In genomic region chr1:17671741-17672140, GRCh38 we compare ENCODE assay signal across 17 cellular contexts.
DNase-seq lines count a peak whose midpoint lies in the region; ATAC-seq, FAIRE-seq and TF ChIP-seq lines count a peak whose summit lies in the region.
"Had no signal": no experiment of that assay in that cellular context is flagged by ENCODE, and none has a peak within 500 bp of the region (broad histone marks: within the 10 kb centered on the region; RNA-seq: fewer than 3 reads in every experiment).

No MANE protein-coding gene starts in this region.

- H3K18ac ChIP-seq in mesendoderm (ENCODE audit: low read length): no peak overlapping the region
- no peak overlapping the region for H3K18ac ChIP-seq in trophoblast cell (ENCODE audit: low read length)

- no peaks in the 10 kb centered on the region for H3K9me3 Mint-ChIP-seq in activated CD4-positive, alpha-beta memory T cell treated with anti-CD3 and anti-CD28 coated beads for 36 hours

- 0 out of 2 replicates have a peak, but pooled peaks have one; percentile 3 for TF ChIP-seq CTCF in MM.1S (IDR thresholded peaks at IDR 0.05; ENCODE audit: low read length)
- no peak for TF ChIP-seq CTCF in K562 (IDR thresholded peaks at IDR 0.05 in 2 of 3, conservative IDR thresholded peaks at IDR 0.05 in 1 of 3; ENCODE audit: insufficient read depth in 2 of 3, low read depth in 1 of 3, low read length in 3 of 3)
- no peak for TF ChIP-seq CTCF in tibial nerve (IDR thresholded peaks at IDR 0.05)

- no peaks in the 10 kb centered on the region for H3K36me3 Mint-ChIP-seq in activated CD4-positive, alpha-beta memory T cell treated with anti-CD3 and anti-CD28 coated beads for 36 hours
- H3K36me3 Mint-ChIP-seq: activated CD8-positive, alpha-beta memory T cell treated with anti-CD3 and anti-CD28 coated beads, Interleukin-2, amount 10 ng/mL, durations not matched to agents 7 days and 5 days had no signal

- H2BK15ac ChIP-seq in mesendoderm (replicated peaks; ENCODE audit: low read depth): no peak overlapping the region

- intact Hi-C loops in K562 (cut with micrococcal nuclease): no loop called here
- intact Hi-C loops in activated CD4-positive, alpha-beta memory T cell treated with anti-CD3 and anti-CD28 coated beads for 36 hours (cut with micrococcal nuclease): no loop called here

- H4K8ac ChIP-seq in mesendoderm (ENCODE audit: low read depth, low read length): no peak overlapping the region
- no peak overlapping the region for H4K8ac ChIP-seq in trophoblast cell (ENCODE audit: low read depth, low read length)

- H3K14ac ChIP-seq in trophoblast cell (ENCODE audit: low read length): no peak overlapping the region

- H3K4me1 Mint-ChIP-seq in activated CD4-positive, alpha-beta memory T cell treated with anti-CD3 and anti-CD28 coated beads for 36 hours (ENCODE audit: low read depth): no peaks in the 10 kb centered on the region
- H3K4me1 Mint-ChIP-seq: activated CD8-positive, alpha-beta memory T cell treated with anti-CD3 and anti-CD28 coated beads, Interleukin-2, amount 10 ng/mL, durations not matched to agents 7 days and 5 days had no signal

- H2AFZ ChIP-seq in MM.1S (ENCODE audit: low read length) (no peak overlapping the region), K562 (ENCODE audit: low read depth, low read length) (no peak overlapping the region), trophoblast cell (ENCODE audit: insufficient read depth, low read length, poor library complexity) (no peak overlapping the region)

- H3K27ac ChIP-seq in MM.1S (ENCODE audit: low read length) (no peak overlapping the region), K562 (ENCODE audit: extremely low read depth, low read depth, low read length) (no peak overlapping the region), mesendoderm (ENCODE audit: low read depth, low read length) (no peak overlapping the region), trophoblast cell (ENCODE audit: low read depth, low read length) (no peak overlapping the region), tibial nerve (peak overlapping the region in 1 of 4 donors; percentile 10)
- H3K27ac ChIP-seq: KMS-11, stomach had no signal

- no peaks in the 10 kb centered on the region for H3K27me3 Mint-ChIP-seq in activated CD4-positive, alpha-beta memory T cell treated with anti-CD3 and anti-CD28 coated beads for 36 hours
- H3K27me3 Mint-ChIP-seq: activated CD8-positive, alpha-beta memory T cell treated with anti-CD3 and anti-CD28 coated beads, Interleukin-2, amount 10 ng/mL, durations not matched to agents 7 days and 5 days had no signal

- POLR2A ChIA-PET in K562 (lab: Yijun Ruan, JAX): interaction anchor here (0.6 to 1.0 kb wide), 3 partner anchors 11 to 505 kb away, joined by 3 to 4 read pairs (median 3); no protein-coding TSS in a partner anchor
- POLR2A ChIA-PET in activated CD4-positive, alpha-beta memory T cell treated with anti-CD3 and anti-CD28 coated beads for 36 hours (lab: Charles Lee): no interaction called here

- 14% methylated on average over 10 of the region's 10 CpGs for WGBS in K562 (ENCODE audit: insufficient coverage, low coverage, missing lambda C conversion rate)
- WGBS in mesendoderm (ENCODE audit: extremely low coverage, insufficient coverage, low lambda C conversion rate): no CpG with 5 or more reads among the region's 10 CpGs
- no CpG with 5 or more reads among the region's 10 CpGs for WGBS in trophoblast cell (ENCODE audit: extremely low coverage, insufficient coverage, insufficient read length)
- 60 to 63% methylated on average over 10 of the region's 10 CpGs for WGBS in tibial nerve, 2 donors

- H3K9ac ChIP-seq in MM.1S (ENCODE audit: low read length) (no peak overlapping the region), K562 (ENCODE audit: insufficient read depth in 1 of 2, low read depth in 2 of 2, low read length in 2 of 2) (no peak overlapping the region), mesendoderm (ENCODE audit: low read length) (no peak overlapping the region), trophoblast cell (ENCODE audit: low read length) (no peak overlapping the region)
- H3K9ac ChIP-seq: KMS-11 had no signal

- H4K12ac ChIP-seq in trophoblast cell (ENCODE audit: low read depth, low read length): no peak overlapping the region

- H3K4me2 ChIP-seq in MM.1S (ENCODE audit: low read depth, low read length) (no peak overlapping the region), K562 (ENCODE audit: insufficient read depth, low read length) (no peak overlapping the region), mesendoderm (ENCODE audit: low read length) (no peak overlapping the region), trophoblast cell (ENCODE audit: low read length) (no peak overlapping the region)
- H3K4me2 ChIP-seq: KMS-11, smooth muscle cell had no signal

- no peaks in the 10 kb centered on the region for H3K4me1 ChIP-seq in MM.1S (ENCODE audit: low read length)
- H3K4me1 ChIP-seq in K562 (replicated peaks in 1 of 2; ENCODE audit: control insufficient read depth in 2 of 2, insufficient read depth in 2 of 2, low read length in 2 of 2): peaks cover 0 to 4% of the 10 kb centered on the region in 2 experiments; a peak in 1 of 5 replicates
- no peaks in the 10 kb centered on the region for H3K4me1 ChIP-seq in mesendoderm (ENCODE audit: control insufficient read depth, low read depth, low read length)
- H3K4me1 ChIP-seq in trophoblast cell (ENCODE audit: control insufficient read depth in 1 of 2, insufficient read depth in 2 of 2, low read length in 2 of 2): no peaks in the 10 kb centered on the region
- peaks cover 0 to 35% (median 8%) of the 10 kb centered on the region in 4 donors for H3K4me1 ChIP-seq in tibial nerve

- peaks cover 1% of the 10 kb centered on the region for H3K79me1 ChIP-seq in mesendoderm (ENCODE audit: low read length)
- no peaks in the 10 kb centered on the region for H3K79me1 ChIP-seq in trophoblast cell (ENCODE audit: low read length)

- no peak overlapping the region for H2BK12ac ChIP-seq in trophoblast cell (ENCODE audit: low read length)

- in situ Hi-C loops in K562 (cut with MboI): loop anchor here (10.0 kb wide), 1 partner anchor 553 kb away; no protein-coding TSS in a partner anchor

- no peaks in the 10 kb centered on the region for H3K79me2 ChIP-seq in MM.1S (ENCODE audit: low read length)
- H3K79me2 ChIP-seq in K562 (ENCODE audit: control insufficient read depth, insufficient read depth, low read length): no peaks in the 10 kb centered on the region
- H3K79me2 ChIP-seq in mesendoderm (ENCODE audit: control insufficient read depth, insufficient read depth, low read length): no peaks in the 10 kb centered on the region
- H3K79me2 ChIP-seq in trophoblast cell (ENCODE audit: control insufficient read depth, insufficient read depth, low read length, poor library complexity): no peaks in the 10 kb centered on the region

- H3K23ac ChIP-seq in mesendoderm (ENCODE audit: low read length) (no peak overlapping the region), trophoblast cell (ENCODE audit: low read length) (no peak overlapping the region)

- no peaks in the 10 kb centered on the region for H3F3A ChIP-seq in MM.1S (ENCODE audit: insufficient read depth, low read length)

- no peak overlapping the region for H3K56ac ChIP-seq in mesendoderm (ENCODE audit: low read length)

- H3K4me3 Mint-ChIP-seq in activated CD4-positive, alpha-beta memory T cell treated with anti-CD3 and anti-CD28 coated beads for 36 hours: no peak overlapping the region
- H3K4me3 Mint-ChIP-seq: activated CD8-positive, alpha-beta memory T cell treated with anti-CD3 and anti-CD28 coated beads, Interleukin-2, amount 10 ng/mL, durations not matched to agents 7 days and 5 days had no signal

- no peak overlapping the region for H3K27ac Mint-ChIP-seq in activated CD4-positive, alpha-beta memory T cell treated with anti-CD3 and anti-CD28 coated beads for 36 hours
- H3K27ac Mint-ChIP-seq: activated CD8-positive, alpha-beta memory T cell treated with anti-CD3 and anti-CD28 coated beads, Interleukin-2, amount 10 ng/mL, durations not matched to agents 7 days and 5 days had no signal

- H2BK120ac ChIP-seq in mesendoderm (ENCODE audit: low read depth, low read length) (no peak overlapping the region), trophoblast cell (ENCODE audit: insufficient read depth, low read length, poor library complexity) (no peak overlapping the region)

- no TSS peak for BruUV-seq in K562 (replicated peaks; lab: Mats Ljungman, UMichigan)

- H3K9me3 ChIP-seq in MM.1S (replicated peaks; ENCODE audit: insufficient read depth, low read length): no peaks in the 10 kb centered on the region
- no peaks in the 10 kb centered on the region for H3K9me3 ChIP-seq in K562 (replicated peaks; ENCODE audit: control insufficient read depth, insufficient read depth, low read depth, low read length)
- H3K9me3 ChIP-seq in trophoblast cell (ENCODE audit: insufficient read depth, low read depth, low read length): peaks cover 13% of the 10 kb centered on the region
- no peaks in the 10 kb centered on the region for H3K9me3 ChIP-seq in tibial nerve
- H3K9me3 ChIP-seq: stomach had no signal

- H3K4ac ChIP-seq in mesendoderm (ENCODE audit: low read depth, low read length): no peak overlapping the region
- no peak overlapping the region for H3K4ac ChIP-seq in trophoblast cell (ENCODE audit: low read depth, low read length)

- H2BK5ac ChIP-seq in mesendoderm (ENCODE audit: low read length) (no peak overlapping the region), trophoblast cell (ENCODE audit: low read depth, low read length, poor library complexity) (no peak overlapping the region)

- DNase-seq in DMS79 (lab: John Stamatoyannopoulos, UW) (peak; percentile 38), MM.1S (no peak), K562 (ENCODE audit: extremely low read depth in 1 of 4, low spot score in 3 of 4) (peak in 2 of 4 experiments; percentile 32 to 36), mesendoderm (peak; percentile 54), trophoblast cell (no peak), tibial nerve (ENCODE audit: low spot score in 2 of 2) (no peak), nucleus accumbens (lab: John Stamatoyannopoulos, UW) (no peak)
- DNase-seq in activated CD4-positive, alpha-beta memory T cell treated with anti-CD3 and anti-CD28 coated beads for 36 hours: no peak
- DNase-seq: activated CD4-positive, CD25-positive, alpha-beta regulatory T cell; activated CD8-positive, alpha-beta memory T cell treated with anti-CD3 and anti-CD28 coated beads, Interleukin-2, amount 10 ng/mL, durations not matched to agents 7 days and 5 days; activated gamma-delta T cell treated with Interleukin-2 at 50 U/mL for 16 hours; DMS53; mesenchymal stem cell; stomach had no signal

- TF ChIP-seq RAD21 in K562 (CRISPR knock-in tag; conservative IDR thresholded peaks at IDR 0.05 in 1 of 2, IDR thresholded peaks at IDR 0.05 in 1 of 2): no peak

- H3K36me3 ChIP-seq in MM.1S (replicated peaks; ENCODE audit: insufficient read depth, low read length) (no peaks in the 10 kb centered on the region), K562 (ENCODE audit: control insufficient read depth, insufficient read depth, low read length) (no peaks in the 10 kb centered on the region), mesendoderm (ENCODE audit: control insufficient read depth, insufficient read depth, low read length) (no peaks in the 10 kb centered on the region), trophoblast cell (ENCODE audit: control insufficient read depth in 1 of 2, insufficient read depth in 2 of 2, low read length in 2 of 2) (peaks cover 20 to 25% of the 10 kb centered on the region in 2 experiments), tibial nerve (peaks cover 0 to 43% (median 0%) of the 10 kb centered on the region in 3 donors)

- CTCF ChIA-PET in K562 (lab: Yijun Ruan, JAX; ENCODE audit: low intra/inter-chr PET ratio): no interaction called here
- CTCF ChIA-PET in activated CD4-positive, alpha-beta memory T cell treated with anti-CD3 and anti-CD28 coated beads for 36 hours (lab: Charles Lee): no interaction called here

- H2AK5ac ChIP-seq in mesendoderm (ENCODE audit: low read length): no peak overlapping the region
- no peak overlapping the region for H2AK5ac ChIP-seq in trophoblast cell (ENCODE audit: low read length)

- H4K91ac ChIP-seq in trophoblast cell (ENCODE audit: low read depth, low read length): no peak overlapping the region

- peak; percentile 47 for ATAC-seq in K562
- ATAC-seq: activated CD8-positive, alpha-beta memory T cell treated with anti-CD3 and anti-CD28 coated beads, Interleukin-2, amount 10 ng/mL, durations not matched to agents 7 days and 5 days had no signal

- H3K4me3 ChIP-seq in MM.1S (ENCODE audit: low read length) (no peak overlapping the region), K562 (no peak overlapping the region), mesendoderm (ENCODE audit: low read length) (no peak overlapping the region), trophoblast cell (ENCODE audit: low read depth, low read length) (no peak overlapping the region), tibial nerve (no peak overlapping the region)
- H3K4me3 ChIP-seq: smooth muscle cell, stomach had no signal

- no peak for TF ChIP-seq EP300 in K562 (IDR thresholded peaks at IDR 0.05; ENCODE audit: low read length)
- no peak for TF ChIP-seq EP300 in tibial nerve (IDR thresholded peaks at IDR 0.05)

- no peak overlapping the region for H4K5ac ChIP-seq in mesendoderm (ENCODE audit: low read length)

- H3K27me3 ChIP-seq in MM.1S (replicated peaks; ENCODE audit: insufficient read depth, low read length): peaks cover 89% of the 10 kb centered on the region
- H3K27me3 ChIP-seq in K562 (ENCODE audit: control insufficient read depth in 2 of 2, insufficient read depth in 2 of 2, low read length in 2 of 2): peaks cover 17 to 63% of the 10 kb centered on the region in 2 experiments
- H3K27me3 ChIP-seq in mesendoderm (ENCODE audit: insufficient read depth, low read length, poor library complexity): no peaks in the 10 kb centered on the region
- no peaks in the 10 kb centered on the region for H3K27me3 ChIP-seq in trophoblast cell (ENCODE audit: insufficient read depth, low read length)
- H3K27me3 ChIP-seq in tibial nerve: no peaks in the 10 kb centered on the region
- H3K27me3 ChIP-seq: stomach had no signal

- H4K20me1 ChIP-seq in MM.1S (ENCODE audit: insufficient read depth, low read length): no peaks in the 10 kb centered on the region
- peaks cover 26% of the 10 kb centered on the region for H4K20me1 ChIP-seq in K562 (replicated peaks; ENCODE audit: control insufficient read depth, insufficient read depth, low read length)

- H3K9me1 ChIP-seq in K562 (ENCODE audit: control insufficient read depth, insufficient read depth, low read length): peaks cover 2% of the 10 kb centered on the region

- TF ChIP-seq POLR2A in K562 (conservative IDR thresholded peaks at IDR 0.05) (no peak), tibial nerve (IDR thresholded peaks at IDR 0.05) (no peak)

- FAIRE-seq in K562 (lab: Jason Lieb, UNC): no peak
- FAIRE-seq: astrocyte had no signal

- no peaks in the 10 kb centered on the region for H3K9me2 ChIP-seq in MM.1S (replicated peaks; ENCODE audit: insufficient read depth, low read length)

Comparison
In these comparisons a context has a peak if more than half of its experiments do, and no peak if none do; other contexts are left out.
1. DNase-seq: peak in DMS79 (single experiment) and mesendoderm (single experiment); none in MM.1S (single experiment), trophoblast cell (0 of 2), activated CD4-positive, alpha-beta memory T cell treated with anti-CD3 and anti-CD28 coated beads for 36 hours (single experiment), tibial nerve (0 of 2) and nucleus accumbens (0 of 56).